Comparison of ENCODE assay signal across 11 cellular contexts in genomic region chr17:18181358-18181757, GRCh38. TPM values are rescaled to one million over a fixed set of nuclear protein-coding genes. Genes with fewer than 3 reads are reported as not detected.
A peak's percentile ranks its signal among the peaks of the same experiment; 100 is the strongest.
DNase-seq lines count a peak whose midpoint lies in the region; ATAC-seq and TF ChIP-seq lines count a peak whose summit lies in the region.
"Had no signal": no experiment of that assay in that cellular context is flagged by ENCODE, and none has a peak within 500 bp of the region (broad histone marks: within the 10 kb centered on the region; RNA-seq: fewer than 3 reads in every experiment).

No MANE protein-coding gene starts in this region.

- TF ChIP-seq CTCF in WTC11 (IDR thresholded peaks at IDR 0.05) (no peak), coronary artery (IDR thresholded peaks at IDR 0.05) (no peak)

- H3K4me1 ChIP-seq in CD8-positive, alpha-beta memory T cell (ENCODE audit: insufficient read depth, low read length): peaks cover 26% of the 10 kb centered on the region

- H3K9me3 ChIP-seq in CD8-positive, alpha-beta memory T cell (ENCODE audit: low read length): no peaks in the 10 kb centered on the region
- H3K9me3 ChIP-seq: SJSA1 had no signal

- DNase-seq in CD8-positive, alpha-beta memory T cell: no peak
- no peak for DNase-seq in WTC11 (ENCODE audit: low spot score)
- DNase-seq in coronary artery (ENCODE audit: low spot score): no peak
- peak; percentile 19 to 57 for DNase-seq in stimulated activated CD4-positive, alpha-beta T cell treated with anti-CD3 and anti-CD28 coated beads, Interleukin-12 subunit alpha, Interleukin-12 subunit beta, amount 100 ng/mL, for 24 hours (ENCODE audit: low read depth in 2 of 2)
- DNase-seq in cortex of kidney (lab: John Stamatoyannopoulos, UW): no peak
- no peak for DNase-seq in head of caudate nucleus
- DNase-seq: central memory CD4-positive, alpha-beta T cell; NCI-H1930 had no signal

- peak overlapping the region; percentile 97 for H3K27ac ChIP-seq in CD8-positive, alpha-beta memory T cell (ENCODE audit: low read depth, low read length)
- peak overlapping the region; percentile 99 for H3K27ac ChIP-seq in coronary artery
- H3K27ac ChIP-seq: SJSA1 had no signal

- peaks cover 20 to 27% (median 25%) of the 10 kb centered on the region in 3 donors for H3K4me1 Mint-ChIP-seq in CD8-positive, alpha-beta memory T cell
- peaks cover 24% of the 10 kb centered on the region for H3K4me1 Mint-ChIP-seq in WTC11

- peak overlapping the region in 5 of 7 donors; percentile 94 to 98 (median 95) for H3K4me3 Mint-ChIP-seq in CD8-positive, alpha-beta memory T cell
- no peak overlapping the region for H3K4me3 Mint-ChIP-seq in WTC11

- CTCF ChIA-PET in CD8-positive, alpha-beta memory T cell (lab: Charles Lee): interaction anchor here (1.5 kb wide), 1 partner anchor 11 kb away, joined by 4 read pairs; no protein-coding TSS in a partner anchor
- CTCF ChIA-PET in WTC11 (lab: Charles Lee): interaction anchor here (1.1 kb wide), 1 partner anchor 38 kb away, joined by 4 read pairs; no protein-coding TSS in a partner anchor

- no peaks in the 10 kb centered on the region for H3K27me3 ChIP-seq in CD8-positive, alpha-beta memory T cell (ENCODE audit: insufficient read depth, low read length, poor library complexity, severe bottlenecking)
- H3K27me3 ChIP-seq: SJSA1 had no signal

- no peaks in the 10 kb centered on the region for H3K9me3 Mint-ChIP-seq in CD8-positive, alpha-beta memory T cell
- no peaks in the 10 kb centered on the region for H3K9me3 Mint-ChIP-seq in WTC11

- peak overlapping the region; percentile 97 to 100 (median 99) for H3K27ac Mint-ChIP-seq in CD8-positive, alpha-beta memory T cell
- H3K27ac Mint-ChIP-seq in WTC11: peak overlapping the region; percentile 57; the same call in 1 of the 2 replicates

- no peak overlapping the region for H3K4me3 ChIP-seq in CD8-positive, alpha-beta memory T cell (ENCODE audit: low read length)
- H3K4me3 ChIP-seq in coronary artery: no peak overlapping the region
- H3K4me3 ChIP-seq: SJSA1 had no signal

- H3K36me3 Mint-ChIP-seq in CD8-positive, alpha-beta memory T cell: peaks cover 0 to 22% (median 5%) of the 10 kb centered on the region in 3 donors
- H3K36me3 Mint-ChIP-seq in WTC11: peaks cover 12% of the 10 kb centered on the region

- H3K27me3 Mint-ChIP-seq in CD8-positive, alpha-beta memory T cell: peaks cover 0 to 1% of the 10 kb centered on the region in 2 donors
- H3K27me3 Mint-ChIP-seq in WTC11 (ENCODE audit: low read depth): no peaks in the 10 kb centered on the region

- no peaks in the 10 kb centered on the region for H3K36me3 ChIP-seq in CD8-positive, alpha-beta memory T cell (ENCODE audit: insufficient read depth, low read length)

- ATAC-seq in WTC11 (no peak), GM21367 (IDR thresholded peaks at IDR 0.05; ENCODE audit: unreplicated experiment) (no peak), HG02763 (IDR thresholded peaks at IDR 0.05; ENCODE audit: unreplicated experiment) (no peak)

- POLR2A ChIA-PET in CD8-positive, alpha-beta memory T cell (lab: Charles Lee): interaction anchor here (0.6 kb wide), 1 partner anchor 426 kb away, joined by 3 read pairs; no protein-coding TSS in a partner anchor
- POLR2A ChIA-PET in WTC11 (lab: Charles Lee): interaction anchor here (0.9 kb wide), 1 partner anchor 11 kb away, joined by 4 read pairs; no protein-coding TSS in a partner anchor

- intact Hi-C loops in head of caudate nucleus (cut with DNase I): loop anchor here (10.0 kb wide), 1 partner anchor 133 kb away; the partner anchor contains the start of genes SMCR8 and TOP3A

TF ChIP-seq in WTC11, 78 proteins besides CTCF, POLR2A, EP300 and RAD21 (continues in another document):
- TF ChIP-seq SMAD4 (CRISPR knock-in tag; IDR thresholded peaks at IDR 0.05): no peak
- no peak for TF ChIP-seq CBFB (CRISPR knock-in tag; IDR thresholded peaks at IDR 0.05; ENCODE audit: low read depth)
- TF ChIP-seq AFF4 (CRISPR knock-in tag; IDR thresholded peaks at IDR 0.05; ENCODE audit: borderline replicate concordance): no peak
- no peak for TF ChIP-seq FOXP1 (CRISPR knock-in tag; IDR thresholded peaks at IDR 0.05; ENCODE audit: borderline replicate concordance)
- no peak for TF ChIP-seq ZNF671 (CRISPR knock-in tag; IDR thresholded peaks at IDR 0.05)
- no peak for TF ChIP-seq TEAD4 (CRISPR knock-in tag; IDR thresholded peaks at IDR 0.05)
- no peak for TF ChIP-seq JUN (CRISPR knock-in tag; IDR thresholded peaks at IDR 0.05)
- no peak for TF ChIP-seq GABPB1 (CRISPR knock-in tag; IDR thresholded peaks at IDR 0.05)
- no peak for TF ChIP-seq HMGXB4 (CRISPR knock-in tag; IDR thresholded peaks at IDR 0.05)
- TF ChIP-seq ARID4B (CRISPR knock-in tag; IDR thresholded peaks at IDR 0.05; ENCODE audit: borderline replicate concordance): no peak

RNA-seq across cellular contexts. Expression of gene ALKBH5, which starts 2.3 kb away (rescaled TPM):
- total RNA-seq in CD8-positive, alpha-beta memory T cell: 100 to 1,000 TPM; 117 to 123 TPM
- polyA plus RNA-seq in CD8-positive, alpha-beta memory T cell: 152 TPM
- total RNA-seq in WTC11 (2021): 105 to 115 TPM (median 111 TPM) in 3 replicates

RNA-seq across cellular contexts. Expression of gene LLGL1, which starts 44.1 kb away (rescaled TPM):
- 10 to 100 TPM; 24.3 to 26.3 TPM for total RNA-seq in CD8-positive, alpha-beta memory T cell
- polyA plus RNA-seq in CD8-positive, alpha-beta memory T cell: 1.5 TPM
- total RNA-seq in WTC11 (2021): 76.0 to 87.8 TPM (median 78.6 TPM) in 3 replicates

Comparison
In these comparisons a context has a peak if more than half of its experiments do, and no peak if none do; other contexts are left out.
1. DNase-seq: peak in stimulated activated CD4-positive, alpha-beta T cell treated with anti-CD3 and anti-CD28 coated beads, Interleukin-12 subunit alpha, Interleukin-12 subunit beta, amount 100 ng/mL, for 24 hours (2 of 2); none in CD8-positive, alpha-beta memory T cell (0 of 5), WTC11 (single experiment), coronary artery (single experiment), cortex of kidney (single experiment) and head of caudate nucleus (0 of 42).